ENCODE assay signal across 11 cellular contexts in the genomic region with DNA sequence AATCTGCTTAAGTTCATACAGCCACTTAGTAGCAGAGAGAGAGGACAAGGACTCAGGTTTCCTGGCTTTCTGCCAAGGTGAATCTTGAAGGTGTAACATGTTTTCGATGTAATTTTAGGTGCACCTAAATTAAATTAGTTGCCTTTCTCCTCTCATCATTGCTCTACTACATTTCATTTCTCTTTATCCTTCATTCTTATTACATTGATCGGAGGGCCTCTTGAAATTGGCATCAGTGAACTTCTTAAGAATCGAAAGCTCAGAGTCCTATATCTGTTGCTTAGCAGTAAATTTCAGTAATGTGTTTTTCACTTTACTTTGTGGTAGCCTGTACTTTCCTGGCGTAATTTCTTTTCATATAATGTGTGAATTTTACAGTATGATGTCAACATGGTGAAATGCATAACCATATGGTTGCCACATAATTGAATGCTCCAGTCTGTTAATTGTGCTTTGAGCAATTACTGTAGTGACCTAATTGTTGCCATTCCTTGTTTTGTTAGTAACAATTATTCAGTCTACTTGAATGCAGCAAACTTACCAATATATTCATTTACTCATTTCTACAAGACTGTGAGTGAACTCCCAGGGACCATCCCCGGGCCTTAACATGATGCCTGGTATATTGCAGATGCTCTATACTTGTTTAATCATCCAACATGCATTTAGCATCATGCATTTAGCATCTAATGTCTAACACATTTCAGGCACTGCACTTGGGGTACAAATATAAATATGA.
DNase-seq lines count a peak whose midpoint lies in the region; ATAC-seq and TF ChIP-seq lines count a peak whose summit lies in the region.
"Had no signal": no experiment of that assay in that cellular context is flagged by ENCODE, and none has a peak within 500 bp of the region (broad histone marks: within the 10 kb centered on the region; RNA-seq: fewer than 3 reads in every experiment).

No MANE protein-coding gene starts in this region.

- H3K27me3 Mint-ChIP-seq in activated T-helper 1 cell treated with anti-CD3 and anti-CD28 coated beads, Interleukin-12 subunit alpha, Interleukin-12 subunit beta, Interleukin-2, Interleukin-4 antibody, amounts not matched to agents 30 ng/mL and 10 ng/mL and 1 ng/mL, durations not matched to agents 14 hours and 24 hours and 36 hours (ENCODE audit: insufficient read depth) = no peaks in the 10 kb centered on the region
- H3K27me3 Mint-ChIP-seq in natural killer cell (ENCODE audit: low read depth in 2 of 2) = no peaks in the 10 kb centered on the region

- DNase-seq in NCI-H1417 (lab: John Stamatoyannopoulos, UW) (peak in 2 of 3 experiments; percentile 51 to 56), NCI-H1417 treated with DMSO at 0.1 percent for 48 hours (lab: John Stamatoyannopoulos, UW) (no peak), NCI-H1105 treated with DMSO at 0.1 percent for 48 hours (lab: John Stamatoyannopoulos, UW) (peak; percentile 37), natural killer cell (no peak), omental fat pad (ENCODE audit: low spot score) (no peak), ovary (no peak), pons (ENCODE audit: low spot score) (no peak)
- no peak for DNase-seq in activated T-helper 1 cell treated with anti-CD3 and anti-CD28 coated beads, Interleukin-12 subunit alpha, Interleukin-12 subunit beta, Interleukin-2, Interleukin-4 antibody, amounts not matched to agents 30 ng/mL and 10 ng/mL and 1 ng/mL, durations not matched to agents 14 hours and 24 hours and 36 hours (ENCODE audit: low spot score)
- DNase-seq: DND-41, esophagus squamous epithelium had no signal

- no peaks in the 10 kb centered on the region for H3K36me3 ChIP-seq in ovary
- H3K36me3 ChIP-seq: esophagus squamous epithelium had no signal

- WGBS in ovary, 3 donors = 91 to 95% (median 92%) methylated on average over 5 of the region's 5 CpGs

- peak overlapping the region; percentile 20 for H3K4me3 Mint-ChIP-seq in activated T-helper 1 cell treated with anti-CD3 and anti-CD28 coated beads, Interleukin-12 subunit alpha, Interleukin-12 subunit beta, Interleukin-2, Interleukin-4 antibody, amounts not matched to agents 30 ng/mL and 10 ng/mL and 1 ng/mL, durations not matched to agents 14 hours and 24 hours and 36 hours
- peak overlapping the region; percentile 0 for H3K4me3 Mint-ChIP-seq in natural killer cell

- H3K9me3 ChIP-seq in ovary = no peaks in the 10 kb centered on the region
- H3K9me3 ChIP-seq: esophagus squamous epithelium had no signal

- H3K4me3 ChIP-seq in ovary = no peak overlapping the region
- H3K4me3 ChIP-seq: esophagus squamous epithelium, skin epidermis had no signal

- H3K4me1 ChIP-seq in ovary (ENCODE audit: insufficient read depth) = peaks cover 9% of the 10 kb centered on the region

- intact Hi-C loops in activated T-helper 1 cell treated with anti-CD3 and anti-CD28 coated beads, Interleukin-12 subunit alpha, Interleukin-12 subunit beta, Interleukin-2, Interleukin-4 antibody, amounts not matched to agents 30 ng/mL and 10 ng/mL and 1 ng/mL, durations not matched to agents 14 hours and 24 hours and 36 hours (cut with micrococcal nuclease) = loop anchor here (1.0 to 2.0 kb wide), 6 partner anchors 10 to 137 kb away; no protein-coding TSS in a partner anchor
- intact Hi-C loops in natural killer cell (cut with micrococcal nuclease) = loop anchor here (2.0 to 5.0 kb wide), 2 partner anchors 50 to 132 kb away; no protein-coding TSS in a partner anchor
- intact Hi-C loops in ovary (cut with DNase I) = no loop called here

- H3K4me1 Mint-ChIP-seq in activated T-helper 1 cell treated with anti-CD3 and anti-CD28 coated beads, Interleukin-12 subunit alpha, Interleukin-12 subunit beta, Interleukin-2, Interleukin-4 antibody, amounts not matched to agents 30 ng/mL and 10 ng/mL and 1 ng/mL, durations not matched to agents 14 hours and 24 hours and 36 hours (ENCODE audit: low read depth) = peaks cover 80% of the 10 kb centered on the region
- H3K4me1 Mint-ChIP-seq in natural killer cell = peaks cover 48% of the 10 kb centered on the region in 2 donors

- H3K27me3 ChIP-seq in ovary = no peaks in the 10 kb centered on the region
- H3K27me3 ChIP-seq: esophagus squamous epithelium had no signal

- peaks cover 3% of the 10 kb centered on the region for H3K9me3 Mint-ChIP-seq in activated T-helper 1 cell treated with anti-CD3 and anti-CD28 coated beads, Interleukin-12 subunit alpha, Interleukin-12 subunit beta, Interleukin-2, Interleukin-4 antibody, amounts not matched to agents 30 ng/mL and 10 ng/mL and 1 ng/mL, durations not matched to agents 14 hours and 24 hours and 36 hours
- no peaks in the 10 kb centered on the region for H3K9me3 Mint-ChIP-seq in natural killer cell

- H3K27ac ChIP-seq in ovary = no peak overlapping the region
- H3K27ac ChIP-seq: esophagus squamous epithelium had no signal

- H3K27ac Mint-ChIP-seq in activated T-helper 1 cell treated with anti-CD3 and anti-CD28 coated beads, Interleukin-12 subunit alpha, Interleukin-12 subunit beta, Interleukin-2, Interleukin-4 antibody, amounts not matched to agents 30 ng/mL and 10 ng/mL and 1 ng/mL, durations not matched to agents 14 hours and 24 hours and 36 hours = peak overlapping the region; percentile 79
- peak overlapping the region; percentile 79 to 82 for H3K27ac Mint-ChIP-seq in natural killer cell

- no peak for TF ChIP-seq CTCF in natural killer cell (IDR thresholded peaks at IDR 0.05)
- no peak for TF ChIP-seq CTCF in omental fat pad (IDR thresholded peaks at IDR 0.05)
- no peak for TF ChIP-seq CTCF in ovary (IDR thresholded peaks at IDR 0.05)

- TF ChIP-seq EP300 in ovary (IDR thresholded peaks at IDR 0.05) = no peak

- H3K36me3 Mint-ChIP-seq in activated T-helper 1 cell treated with anti-CD3 and anti-CD28 coated beads, Interleukin-12 subunit alpha, Interleukin-12 subunit beta, Interleukin-2, Interleukin-4 antibody, amounts not matched to agents 30 ng/mL and 10 ng/mL and 1 ng/mL, durations not matched to agents 14 hours and 24 hours and 36 hours (ENCODE audit: low read depth) = peaks cover 13% of the 10 kb centered on the region
- no peaks in the 10 kb centered on the region for H3K36me3 Mint-ChIP-seq in natural killer cell

- ATAC-seq in natural killer cell (peak; percentile 70 to 86 (median 84)), omental fat pad (ENCODE audit: low FRiP score) (no peak)

- TF ChIP-seq POLR2A in ovary (IDR thresholded peaks at IDR 0.05) = no peak

Comparison
In these comparisons a context has a peak if more than half of its experiments do, and no peak if none do; other contexts are left out.
1. DNase-seq: peak in NCI-H1417 (2 of 3) and NCI-H1105 treated with DMSO at 0.1 percent for 48 hours (single experiment); none in NCI-H1417 treated with DMSO at 0.1 percent for 48 hours (single experiment), activated T-helper 1 cell treated with anti-CD3 and anti-CD28 coated beads, Interleukin-12 subunit alpha, Interleukin-12 subunit beta, Interleukin-2, Interleukin-4 antibody, amounts not matched to agents 30 ng/mL and 10 ng/mL and 1 ng/mL, durations not matched to agents 14 hours and 24 hours and 36 hours (single experiment), natural killer cell (single experiment), omental fat pad (single experiment), ovary (0 of 5) and pons (single experiment).
2. intact Hi-C loops: an anchor here in activated T-helper 1 cell treated with anti-CD3 and anti-CD28 coated beads, Interleukin-12 subunit alpha, Interleukin-12 subunit beta, Interleukin-2, Interleukin-4 antibody, amounts not matched to agents 30 ng/mL and 10 ng/mL and 1 ng/mL, durations not matched to agents 14 hours and 24 hours and 36 hours (1.0 to 2.0 kb wide) and natural killer cell (2.0 to 5.0 kb wide); none called in ovary.